In the genomic region with DNA sequence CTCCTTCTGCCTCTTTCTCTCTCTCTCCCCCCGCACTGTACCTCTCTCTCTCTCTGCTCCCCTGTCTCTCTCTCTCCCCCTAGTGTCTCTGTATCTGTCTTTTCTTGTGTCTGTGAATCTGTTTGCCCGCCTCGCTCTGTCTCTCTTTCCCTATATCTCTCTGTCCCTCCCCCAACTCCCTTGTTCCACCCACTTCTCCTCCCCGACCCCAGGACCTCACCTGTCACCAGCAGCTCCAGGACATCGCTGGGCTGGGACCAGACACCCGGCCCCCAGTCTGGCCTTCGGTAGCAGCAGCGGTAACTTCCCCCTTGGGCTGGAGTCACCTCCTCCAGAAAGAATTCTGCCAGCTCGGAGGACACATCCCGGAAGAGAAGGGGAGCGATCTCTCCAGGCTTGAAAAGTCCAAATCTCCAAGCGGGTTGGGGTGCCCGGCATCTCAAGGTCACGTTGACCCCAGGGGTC, we compare ENCODE assay signal across 9 cellular contexts. TPM values are rescaled to one million over a fixed set of nuclear protein-coding genes. Genes with fewer than 3 reads are reported as not detected.
A peak's percentile ranks its signal among the peaks of the same experiment; 100 is the strongest.
DNase-seq lines count a peak whose midpoint lies in the region; ATAC-seq, FAIRE-seq and TF ChIP-seq lines count a peak whose summit lies in the region.
"Had no signal": no experiment of that assay in that cellular context is flagged by ENCODE, and none has a peak within 500 bp of the region (broad histone marks: within the 10 kb centered on the region; RNA-seq: fewer than 3 reads in every experiment).

No MANE protein-coding gene starts in this region.

- peaks cover 8 to 11% of the 10 kb centered on the region in 2 donors for H3K27me3 Mint-ChIP-seq in natural killer cell treated with Interleukin-12 subunit alpha and Interleukin-12 subunit beta and Interleukin-15 and Interleukin-18, amount 100 ng/mL, for 72 hours

- H3K27me3 ChIP-seq in endothelial cell of umbilical vein (ENCODE audit: control insufficient read depth in 2 of 2, insufficient read depth in 2 of 2, low read length in 2 of 2), result no peaks in the 10 kb centered on the region

- H4K20me1 ChIP-seq in endothelial cell of umbilical vein (replicated peaks; ENCODE audit: control insufficient read depth, extremely low read depth, insufficient read depth, low read length), result no peaks in the 10 kb centered on the region

- H3K27ac ChIP-seq in RWPE1 (peak overlapping the region; percentile 52), endothelial cell of umbilical vein (ENCODE audit: insufficient read depth, low read depth, low read length) (no peak overlapping the region), caudate nucleus (ENCODE audit: low read depth, low read length) (no peak overlapping the region)

- H3K9ac ChIP-seq in endothelial cell of umbilical vein (replicated peaks; ENCODE audit: extremely low read depth, insufficient read depth, low read length), result no peak overlapping the region

- H3K9me1 ChIP-seq in endothelial cell of umbilical vein (replicated peaks; ENCODE audit: control insufficient read depth, extremely low read depth, insufficient read depth, low read length), result no peaks in the 10 kb centered on the region

- H3K4me3 ChIP-seq in endothelial cell of umbilical vein (replicated peaks in 1 of 3; ENCODE audit: insufficient read depth in 1 of 3, low read depth in 1 of 3, low read length in 3 of 3), result no peak overlapping the region

- H3K79me2 ChIP-seq in endothelial cell of umbilical vein (ENCODE audit: control insufficient read depth, insufficient read depth, low read length), result no peaks in the 10 kb centered on the region

- intact Hi-C loops in endothelial cell of umbilical vein (cut with micrococcal nuclease), result loop anchor here (1.0 to 5.0 kb wide), 3 partner anchors 189 to 303 kb away; a partner anchor contains a TSS

- TF ChIP-seq POLR2A in endothelial cell of umbilical vein (IDR thresholded peaks at IDR 0.05; ENCODE audit: low read depth, low read length), result no peak

- no peaks in the 10 kb centered on the region for H3K9me3 ChIP-seq in endothelial cell of umbilical vein (replicated peaks; ENCODE audit: control insufficient read depth, insufficient read depth, low read length)

- H3K4me1 ChIP-seq in endothelial cell of umbilical vein (ENCODE audit: control insufficient read depth, extremely low read depth, insufficient read depth, low read length), result no peaks in the 10 kb centered on the region

- DNase-seq in DMS153 (lab: John Stamatoyannopoulos, UW) (peak; percentile 19), DMS153 treated with DMSO at 0.1 percent for 48 hours (lab: John Stamatoyannopoulos, UW; ENCODE audit: unreplicated experiment) (no peak), RWPE1 (ENCODE audit: low spot score) (no peak), endothelial cell of umbilical vein (ENCODE audit: low read depth, low spot score) (no peak), caudate nucleus (lab: John Stamatoyannopoulos, UW) (no peak)
- no peak for DNase-seq in natural killer cell treated with Interleukin-12 subunit alpha and Interleukin-12 subunit beta and Interleukin-15 and Interleukin-18, amount 100 ng/mL, for 72 hours (ENCODE audit: low spot score)
- no peak for DNase-seq in stimulated activated CD4-positive, alpha-beta T cell treated with anti-CD3 and anti-CD28 coated beads, Interleukin-4, amount 100 ng/mL, for 1 hour

- POLR2A ChIA-PET in RWPE1 (lab: Yijun Ruan, JAX; ENCODE audit: low non-redundant PET) (interaction anchor here (0.5 kb wide), 1 partner anchor 22 kb away, joined by 3 read pairs; no protein-coding TSS in a partner anchor), endothelial cell of umbilical vein (lab: Charles Lee) (no interaction called here)

- H2AFZ ChIP-seq in endothelial cell of umbilical vein (ENCODE audit: low read depth, low read length), result peak overlapping the region; percentile 48

- no peaks in the 10 kb centered on the region for H3K9me3 Mint-ChIP-seq in natural killer cell treated with Interleukin-12 subunit alpha and Interleukin-12 subunit beta and Interleukin-15 and Interleukin-18, amount 100 ng/mL, for 72 hours

- H3K4me3 Mint-ChIP-seq in natural killer cell treated with Interleukin-12 subunit alpha and Interleukin-12 subunit beta and Interleukin-15 and Interleukin-18, amount 100 ng/mL, for 72 hours, result peak overlapping the region; percentile 92

- CTCF ChIA-PET in RWPE1 (lab: Yijun Ruan, JAX) (interaction anchor here (0.6 to 0.7 kb wide), 2 partner anchors 25 to 196 kb away, joined by 5 to 6 read pairs; no protein-coding TSS in a partner anchor), endothelial cell of umbilical vein (lab: Charles Lee) (interaction anchor here (1.6 to 4.2 kb wide), 3 partner anchors 67 to 304 kb away, joined by 5 to 27 read pairs (median 10); no protein-coding TSS in a partner anchor)

- dilution Hi-C loops in endothelial cell of umbilical vein (cut with MboI; ENCODE audit: extremely low pct_ligation_motif_present, low sequenced_read_pairs), result no loop called here

- FAIRE-seq in endothelial cell of umbilical vein (lab: Jason Lieb, UNC), result no peak
- FAIRE-seq: A204.1 had no signal

- H3K27ac Mint-ChIP-seq in natural killer cell treated with Interleukin-12 subunit alpha and Interleukin-12 subunit beta and Interleukin-15 and Interleukin-18, amount 100 ng/mL, for 72 hours, result peak overlapping the region; percentile 69 to 78

- BruUV-seq in endothelial cell of umbilical vein (replicated peaks; lab: Mats Ljungman, UMichigan), result no TSS peak

- peaks cover 15 to 21% of the 10 kb centered on the region in 2 donors for H3K4me1 Mint-ChIP-seq in natural killer cell treated with Interleukin-12 subunit alpha and Interleukin-12 subunit beta and Interleukin-15 and Interleukin-18, amount 100 ng/mL, for 72 hours (ENCODE audit: low read depth in 2 of 2)

- TF ChIP-seq CTCF in RWPE1 (conservative IDR thresholded peaks at IDR 0.05; ENCODE audit: low read depth) (no peak), endothelial cell of umbilical vein (IDR thresholded peaks at IDR 0.05; ENCODE audit: extremely low read depth in 1 of 2, insufficient read depth in 1 of 2, low read depth in 1 of 2, low read length in 2 of 2) (peak in 1 of 2 donors; percentile 15)

- ATAC-seq in natural killer cell treated with Interleukin-12 subunit alpha and Interleukin-12 subunit beta and Interleukin-15 and Interleukin-18, amount 100 ng/mL, for 72 hours, result peak in 1 of 2 donors; percentile 49
- ATAC-seq in HG02610 (IDR thresholded peaks at IDR 0.05; ENCODE audit: unreplicated experiment), result no peak

- no peaks in the 10 kb centered on the region for H3K36me3 Mint-ChIP-seq in natural killer cell treated with Interleukin-12 subunit alpha and Interleukin-12 subunit beta and Interleukin-15 and Interleukin-18, amount 100 ng/mL, for 72 hours

- no peak overlapping the region for H3K4me2 ChIP-seq in endothelial cell of umbilical vein (ENCODE audit: insufficient read depth, low read length)

- H3K36me3 ChIP-seq in endothelial cell of umbilical vein (ENCODE audit: control insufficient read depth in 2 of 2, extremely low read depth in 1 of 2, insufficient read depth in 2 of 2, low read length in 2 of 2), result no peaks in the 10 kb centered on the region

RNA-seq across cellular contexts. Expression of a gene that starts 3.9 kb away (rescaled TPM):
- not detected in 2 replicates for total RNA-seq in endothelial cell of umbilical vein
- 0.08 and 0.10 TPM in 2 replicates for polyA plus RNA-seq in endothelial cell of umbilical vein
- polyA plus RNA-seq in endothelial cell of umbilical vein (2011; cell fraction: cytosol; rRNA removed), result not detected in 2 replicates
- polyA plus RNA-seq in endothelial cell of umbilical vein (2011; cell fraction: nucleus; rRNA removed), result 0.07 and 0.11 TPM in 2 replicates
- not detected in 2 replicates for polyA plus RNA-seq in endothelial cell of umbilical vein (2012)
- polyA minus RNA-seq in endothelial cell of umbilical vein, result not detected in 2 replicates
- not detected for polyA minus RNA-seq in endothelial cell of umbilical vein (2011; cell fraction: cytosol; rRNA and poly(A)+ RNA removed)
- polyA minus RNA-seq in endothelial cell of umbilical vein (2011; cell fraction: nucleus; rRNA and poly(A)+ RNA removed), result not detected in 2 replicates
- total RNA-seq in natural killer cell treated with Interleukin-12 subunit alpha and Interleukin-12 subunit beta and Interleukin-15 and Interleukin-18, amount 100 ng/mL, for 72 hours, result 1 to 10 TPM in 1 of 2 donors, under 1 TPM in 1; 0.86 to 1.1 TPM

RNA-seq across cellular contexts. Expression of a gene that starts 6.0 kb away (rescaled TPM):
- 119 and 132 TPM in 2 replicates for total RNA-seq in endothelial cell of umbilical vein
- polyA plus RNA-seq in endothelial cell of umbilical vein, result 95.5 and 107 TPM in 2 replicates
- polyA plus RNA-seq in endothelial cell of umbilical vein (2011; cell fraction: cytosol; rRNA removed), result 44.5 and 70.9 TPM in 2 replicates
- polyA plus RNA-seq in endothelial cell of umbilical vein (2011; cell fraction: nucleus; rRNA removed), result 40.1 and 41.4 TPM in 2 replicates
- polyA plus RNA-seq in endothelial cell of umbilical vein (2012), result 174 and 259 TPM in 2 replicates
- 70.8 and 152 TPM in 2 replicates for polyA minus RNA-seq in endothelial cell of umbilical vein
- 111 TPM for polyA minus RNA-seq in endothelial cell of umbilical vein (2011; cell fraction: cytosol; rRNA and poly(A)+ RNA removed)
- 21.3 and 29.3 TPM in 2 replicates for polyA minus RNA-seq in endothelial cell of umbilical vein (2011; cell fraction: nucleus; rRNA and poly(A)+ RNA removed)
- 10 to 100 TPM; 70.7 to 78.5 TPM for total RNA-seq in natural killer cell treated with Interleukin-12 subunit alpha and Interleukin-12 subunit beta and Interleukin-15 and Interleukin-18, amount 100 ng/mL, for 72 hours

RNA-seq across cellular contexts. Expression of a gene that starts 15.5 kb away (rescaled TPM):
- not detected in 2 replicates for total RNA-seq in endothelial cell of umbilical vein
- polyA plus RNA-seq in endothelial cell of umbilical vein, result not detected in 2 replicates
- polyA plus RNA-seq in endothelial cell of umbilical vein (2011; cell fraction: cytosol; rRNA removed), result not detected in 2 replicates
- not detected in 2 replicates for polyA plus RNA-seq in endothelial cell of umbilical vein (2011; cell fraction: nucleus; rRNA removed)
- polyA plus RNA-seq in endothelial cell of umbilical vein (2012), result not detected in 2 replicates
- polyA minus RNA-seq in endothelial cell of umbilical vein, result not detected in 2 replicates
- polyA minus RNA-seq in endothelial cell of umbilical vein (2011; cell fraction: cytosol; rRNA and poly(A)+ RNA removed), result not detected
- not detected in 2 replicates for polyA minus RNA-seq in endothelial cell of umbilical vein (2011; cell fraction: nucleus; rRNA and poly(A)+ RNA removed)
- not detected for total RNA-seq in natural killer cell treated with Interleukin-12 subunit alpha and Interleukin-12 subunit beta and Interleukin-15 and Interleukin-18, amount 100 ng/mL, for 72 hours

RNA-seq across cellular contexts. Expression of a gene that starts 18.8 kb away (rescaled TPM):
- 32.1 and 36.2 TPM in 2 replicates for total RNA-seq in endothelial cell of umbilical vein
- 28.3 and 29.3 TPM in 2 replicates for polyA plus RNA-seq in endothelial cell of umbilical vein
- polyA plus RNA-seq in endothelial cell of umbilical vein (2011; cell fraction: cytosol; rRNA removed), result 22.5 and 26.8 TPM in 2 replicates
- 10.5 and 11.7 TPM in 2 replicates for polyA plus RNA-seq in endothelial cell of umbilical vein (2011; cell fraction: nucleus; rRNA removed)
- 24.4 and 39.7 TPM in 2 replicates for polyA plus RNA-seq in endothelial cell of umbilical vein (2012)
- 6.1 and 6.3 TPM in 2 replicates for polyA minus RNA-seq in endothelial cell of umbilical vein
- polyA minus RNA-seq in endothelial cell of umbilical vein (2011; cell fraction: cytosol; rRNA and poly(A)+ RNA removed), result 4.1 TPM
- 1.1 and 3.6 TPM in 2 replicates for polyA minus RNA-seq in endothelial cell of umbilical vein (2011; cell fraction: nucleus; rRNA and poly(A)+ RNA removed)
- 10 to 100 TPM; 48.3 to 51.7 TPM for total RNA-seq in natural killer cell treated with Interleukin-12 subunit alpha and Interleukin-12 subunit beta and Interleukin-15 and Interleukin-18, amount 100 ng/mL, for 72 hours

RNA-seq across cellular contexts. Expression of a gene that starts 18.9 kb away (rescaled TPM):
- total RNA-seq in endothelial cell of umbilical vein, result 99.1 and 101 TPM in 2 replicates
- 70.8 and 76.2 TPM in 2 replicates for polyA plus RNA-seq in endothelial cell of umbilical vein
- 73.3 and 76.7 TPM in 2 replicates for polyA plus RNA-seq in endothelial cell of umbilical vein (2011; cell fraction: cytosol; rRNA removed)
- 101 and 118 TPM in 2 replicates for polyA plus RNA-seq in endothelial cell of umbilical vein (2011; cell fraction: nucleus; rRNA removed)
- polyA plus RNA-seq in endothelial cell of umbilical vein (2012), result 101 and 126 TPM in 2 replicates
- 45.0 and 45.8 TPM in 2 replicates for polyA minus RNA-seq in endothelial cell of umbilical vein
- 20.9 TPM for polyA minus RNA-seq in endothelial cell of umbilical vein (2011; cell fraction: cytosol; rRNA and poly(A)+ RNA removed)
- polyA minus RNA-seq in endothelial cell of umbilical vein (2011; cell fraction: nucleus; rRNA and poly(A)+ RNA removed), result 23.8 and 24.5 TPM in 2 replicates
- 100 to 1,000 TPM in 1 of 2 donors, 10 to 100 TPM in 1; 89.5 to 110 TPM for total RNA-seq in natural killer cell treated with Interleukin-12 subunit alpha and Interleukin-12 subunit beta and Interleukin-15 and Interleukin-18, amount 100 ng/mL, for 72 hours
